ENCODE assay signal across 10 cellular contexts in the genomic region with DNA sequence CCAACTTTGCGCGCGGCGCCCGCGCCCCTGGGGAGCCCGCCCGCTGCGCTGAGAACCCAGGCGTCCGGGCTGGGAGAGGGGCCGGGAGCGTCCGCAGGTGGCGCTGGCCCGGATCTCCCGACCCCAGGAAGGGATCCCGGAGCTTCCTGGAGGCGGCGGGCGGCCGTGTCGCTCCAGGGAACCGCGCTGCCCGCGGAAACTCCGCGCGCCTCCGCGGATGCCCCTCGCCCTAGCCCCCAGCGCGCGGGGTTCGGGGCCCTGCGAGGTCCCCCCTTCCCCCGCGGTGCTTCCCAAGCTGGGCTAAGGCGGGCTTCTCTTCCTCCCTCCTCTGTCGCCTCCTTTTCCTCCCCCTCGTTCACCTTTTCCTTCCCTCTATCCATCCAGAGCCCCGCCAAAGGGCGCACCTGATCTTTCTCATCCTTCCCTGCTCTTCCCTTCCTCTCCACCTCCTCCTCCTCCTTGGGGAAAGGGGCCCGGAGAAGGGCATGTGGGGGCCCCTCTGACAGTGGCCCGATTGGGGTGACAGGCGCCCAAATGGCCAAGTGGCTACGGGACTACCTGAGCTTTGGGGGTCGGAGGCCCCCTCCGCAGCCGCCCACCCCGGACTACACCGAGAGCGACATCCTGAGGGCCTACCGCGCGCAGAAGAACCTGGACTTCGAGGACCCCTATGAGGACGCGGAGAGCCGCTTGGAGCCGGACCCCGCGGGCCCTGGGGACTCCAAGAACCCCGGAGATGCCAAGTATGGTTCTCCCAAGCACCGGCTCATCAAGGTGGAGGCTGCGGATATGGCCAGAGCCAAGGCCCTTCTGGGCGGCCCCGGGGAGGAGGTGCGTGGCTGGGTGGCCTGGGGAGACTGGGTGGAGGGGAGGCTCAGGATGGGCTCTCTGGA. TPM values are rescaled to one million over a fixed set of nuclear protein-coding genes. Genes with fewer than 3 reads are reported as not detected.
DNase-seq lines count a peak whose midpoint lies in the region; ATAC-seq, FAIRE-seq and TF ChIP-seq lines count a peak whose summit lies in the region.
"Had no signal": no experiment of that assay in that cellular context is flagged by ENCODE, and none has a peak within 500 bp of the region (broad histone marks: within the 10 kb centered on the region; RNA-seq: fewer than 3 reads in every experiment).

No MANE protein-coding gene starts in this region.

- H3K27ac Mint-ChIP-seq in endothelial cell (ENCODE audit: unreplicated experiment): no peak overlapping the region

- H3K18ac ChIP-seq in neuronal stem cell (ENCODE audit: low read length): peak overlapping the region; percentile 87

- H3K9me3 Mint-ChIP-seq in endothelial cell (ENCODE audit: unreplicated experiment): no peaks in the 10 kb centered on the region

- no peaks in the 10 kb centered on the region for H3K79me1 ChIP-seq in neuronal stem cell (ENCODE audit: low read depth, low read length)

- H3K4me3 ChIP-seq in BLaER1 (peak overlapping the region; percentile 62), neuronal stem cell (ENCODE audit: low read length in 2 of 2) (peak overlapping the region; percentile 65 to 69)
- H3K4me3 ChIP-seq: upper lobe of right lung had no signal

- no peak overlapping the region for H3K27ac ChIP-seq in BLaER1
- no peak overlapping the region for H3K27ac ChIP-seq in neuronal stem cell (replicated peaks; ENCODE audit: low read length)
- H3K27ac ChIP-seq: upper lobe of right lung had no signal

- H2AK5ac ChIP-seq in neuronal stem cell (ENCODE audit: low read depth, low read length): peak overlapping the region; percentile 92

- peaks cover 29% of the 10 kb centered on the region for H3K4me1 ChIP-seq in BLaER1
- peaks cover 4 to 14% of the 10 kb centered on the region in 2 donors for H3K4me1 ChIP-seq in neuronal stem cell (ENCODE audit: control insufficient read depth in 2 of 2, insufficient read depth in 1 of 2, low read depth in 1 of 2, low read length in 2 of 2)

- no peaks in the 10 kb centered on the region for H3K4me1 Mint-ChIP-seq in endothelial cell (ENCODE audit: unreplicated experiment)

- no peak for TF ChIP-seq CTCF in endothelial cell (IDR thresholded peaks at IDR 0.05; ENCODE audit: unreplicated experiment)

- ATAC-seq in HG02678 (IDR thresholded peaks at IDR 0.05; ENCODE audit: unreplicated experiment): no peak

- no peak for DNase-seq in endothelial cell (ENCODE audit: low spot score)
- no peak for DNase-seq in neuronal stem cell (ENCODE audit: low spot score)
- DNase-seq in glomerular visceral epithelial cell (ENCODE audit: extremely low spot score): no peak
- DNase-seq in GM12892 (ENCODE audit: insufficient read length): no peak
- no peak for DNase-seq in hepatic stellate cell (ENCODE audit: low spot score)
- DNase-seq: activated CD4-positive, alpha-beta T cell treated with anti-CD3 and anti-CD28 coated beads, Interleukin-2, amount 50 U/mL, for 1 hour; upper lobe of right lung had no signal

- no peak overlapping the region for H3K14ac ChIP-seq in neuronal stem cell (ENCODE audit: low read length)

- no peak for TF ChIP-seq EP300 in Ishikawa (IDR thresholded peaks at IDR 0.05; ENCODE audit: borderline replicate concordance)

- H2BK15ac ChIP-seq in neuronal stem cell (ENCODE audit: low read length): peak overlapping the region; percentile 58

- no peak for TF ChIP-seq RAD21 in Ishikawa (IDR thresholded peaks at IDR 0.05; ENCODE audit: low read depth)

- H4K8ac ChIP-seq in neuronal stem cell (ENCODE audit: low read depth, low read length): no peak overlapping the region

- H3K36me3 Mint-ChIP-seq in endothelial cell (ENCODE audit: low read depth, unreplicated experiment): no peaks in the 10 kb centered on the region

- peak overlapping the region; percentile 86 for H3K4me3 Mint-ChIP-seq in endothelial cell (ENCODE audit: unreplicated experiment)

- H3K27me3 ChIP-seq in BLaER1 (peaks cover 64% of the 10 kb centered on the region), neuronal stem cell (ENCODE audit: control insufficient read depth in 3 of 3, insufficient read depth in 3 of 3, low read depth in 1 of 3, low read length in 3 of 3) (peaks cover 0 to 45% (median 12%) of the 10 kb centered on the region in 3 experiments)

- WGBS in neuronal stem cell (ENCODE audit: extremely low coverage in 2 of 2, insufficient read length in 2 of 2, insufficient replicate concordance in 1 of 2), 2 donors: no CpG with 5 or more reads among the region's 71 CpGs

- H2BK5ac ChIP-seq in neuronal stem cell (ENCODE audit: low read length): no peak overlapping the region

- H4K91ac ChIP-seq in neuronal stem cell (ENCODE audit: low read depth, low read length, poor library complexity): no peak overlapping the region

- no peak overlapping the region for H2BK12ac ChIP-seq in neuronal stem cell (ENCODE audit: low read length)

- peak overlapping the region; percentile 87 for H3K4me2 ChIP-seq in BLaER1
- peak overlapping the region; percentile 71 for H3K4me2 ChIP-seq in neuronal stem cell (ENCODE audit: insufficient read depth, low read length, poor library complexity, severe bottlenecking)

- peak overlapping the region; percentile 85 for H2AFZ ChIP-seq in neuronal stem cell (ENCODE audit: low read length)

- peaks cover 9% of the 10 kb centered on the region; the same call in 1 of the 2 replicates for H4K20me1 ChIP-seq in BLaER1

- peaks cover 10% of the 10 kb centered on the region for H3K27me3 Mint-ChIP-seq in endothelial cell (ENCODE audit: unreplicated experiment)

- no peak overlapping the region for H3K23ac ChIP-seq in neuronal stem cell (ENCODE audit: low read depth, low read length, poor library complexity)

- peak overlapping the region; percentile 87 for H2BK120ac ChIP-seq in neuronal stem cell (ENCODE audit: low read depth, low read length)

- no peak for FAIRE-seq in GM12892 (lab: Jason Lieb, UNC)

- no peaks in the 10 kb centered on the region for H3K9me3 ChIP-seq in BLaER1
- H3K9me3 ChIP-seq in neuronal stem cell (replicated peaks in 1 of 2; ENCODE audit: control insufficient read depth in 2 of 2, insufficient read depth in 1 of 2, low read depth in 1 of 2, low read length in 2 of 2): no peaks in the 10 kb centered on the region
- H3K9me3 ChIP-seq: upper lobe of right lung had no signal

- H3K36me3 ChIP-seq in BLaER1: no peaks in the 10 kb centered on the region
- H3K36me3 ChIP-seq in neuronal stem cell (replicated peaks in 1 of 2; ENCODE audit: control insufficient read depth in 2 of 2, insufficient read depth in 2 of 2, low read length in 2 of 2): peaks cover 0 to 14% of the 10 kb centered on the region in 2 donors
- H3K36me3 ChIP-seq: upper lobe of right lung had no signal

- TF ChIP-seq POLR2A in GM12892 (IDR thresholded peaks at IDR 0.05; ENCODE audit: low read depth, low read length): no peak

- no peak overlapping the region for H3K4ac ChIP-seq in neuronal stem cell (ENCODE audit: low read length)

- H3K9ac ChIP-seq in BLaER1 (no peak overlapping the region), neuronal stem cell (ENCODE audit: low read depth, low read length, poor library complexity) (no peak overlapping the region)

TF ChIP-seq in Ishikawa, 13 proteins besides CTCF, POLR2A, EP300 and RAD21 (continues in another document):
- TF ChIP-seq TCF12 (IDR thresholded peaks at IDR 0.05; ENCODE audit: low read depth): no peak
- TF ChIP-seq, protein P1, sequence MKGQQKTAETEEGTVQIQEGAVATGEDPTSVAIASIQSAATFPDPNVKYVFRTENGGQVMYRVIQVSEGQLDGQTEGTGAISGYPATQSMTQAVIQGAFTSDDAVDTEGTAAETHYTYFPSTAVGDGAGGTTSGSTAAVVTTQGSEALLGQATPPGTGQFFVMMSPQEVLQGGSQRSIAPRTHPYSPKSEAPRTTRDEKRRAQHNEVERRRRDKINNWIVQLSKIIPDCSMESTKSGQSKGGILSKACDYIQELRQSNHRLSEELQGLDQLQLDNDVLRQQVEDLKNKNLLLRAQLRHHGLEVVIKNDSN (IDR thresholded peaks at IDR 0.05): no peak
- TF ChIP-seq ZBTB7A (IDR thresholded peaks at IDR 0.05; ENCODE audit: low read depth): peak; percentile 66
- TF ChIP-seq TEAD4 (IDR thresholded peaks at IDR 0.05): no peak
- TF ChIP-seq CREB1 (IDR thresholded peaks at IDR 0.05; ENCODE audit: low read depth): no peak
- TF ChIP-seq NFIC (IDR thresholded peaks at IDR 0.05): no peak
- no peak for TF ChIP-seq FOXM1 (IDR thresholded peaks at IDR 0.05; ENCODE audit: borderline replicate concordance, low read depth)
- TF ChIP-seq YY1 (IDR thresholded peaks at IDR 0.05; ENCODE audit: low read depth): no peak

RNA-seq across cellular contexts. Expression of a gene that starts 0.7 kb away (rescaled TPM):
- total RNA-seq in endothelial cell (ENCODE audit: unreplicated experiment): 0.90 TPM
- 0.26 TPM for polyA plus RNA-seq in neuronal stem cell (2013, experiment 1 of 2)
- 0.32 TPM for polyA plus RNA-seq in neuronal stem cell (2013, experiment 2 of 2)
- not detected for polyA plus RNA-seq in GM12892 (2012; ENCODE audit: missing spikeins)
- total RNA-seq: upper lobe of right lung had no signal

RNA-seq across cellular contexts. Expression of a gene that starts 22.4 kb away (rescaled TPM):
- total RNA-seq in endothelial cell (ENCODE audit: unreplicated experiment): not detected
- polyA plus RNA-seq in neuronal stem cell (2013, experiment 1 of 2): 1.2 TPM
- 1.3 TPM for polyA plus RNA-seq in neuronal stem cell (2013, experiment 2 of 2)
- not detected for polyA plus RNA-seq in GM12892 (2012; ENCODE audit: missing spikeins)

RNA-seq across cellular contexts. Expression of a gene that starts 24.6 kb away (rescaled TPM):
- 19.0 TPM for total RNA-seq in endothelial cell (ENCODE audit: unreplicated experiment)
- 34.4 TPM for polyA plus RNA-seq in neuronal stem cell (2013, experiment 1 of 2)
- polyA plus RNA-seq in neuronal stem cell (2013, experiment 2 of 2): 34.5 TPM
- polyA plus RNA-seq in GM12892 (2012; ENCODE audit: missing spikeins): 1.2 TPM

RNA-seq across cellular contexts. Expression of a gene that starts 32.9 kb away (rescaled TPM):
- total RNA-seq in endothelial cell (ENCODE audit: unreplicated experiment): 15.4 TPM
- polyA plus RNA-seq in neuronal stem cell (2013, experiment 1 of 2): 17.8 TPM
- 16.3 TPM for polyA plus RNA-seq in neuronal stem cell (2013, experiment 2 of 2)
- polyA plus RNA-seq in GM12892 (2012; ENCODE audit: missing spikeins): 15.5 TPM

RNA-seq across cellular contexts. Expression of a gene that starts 50.5 kb away (rescaled TPM):
- total RNA-seq in endothelial cell (ENCODE audit: unreplicated experiment): 9.7 TPM
- polyA plus RNA-seq in neuronal stem cell (2013, experiment 1 of 2): 0.06 TPM
- polyA plus RNA-seq in neuronal stem cell (2013, experiment 2 of 2): 0.03 TPM
- 166 TPM for polyA plus RNA-seq in GM12892 (2012; ENCODE audit: missing spikeins)
